ENCODE assay signal across 10 cellular contexts in the genomic region with DNA sequence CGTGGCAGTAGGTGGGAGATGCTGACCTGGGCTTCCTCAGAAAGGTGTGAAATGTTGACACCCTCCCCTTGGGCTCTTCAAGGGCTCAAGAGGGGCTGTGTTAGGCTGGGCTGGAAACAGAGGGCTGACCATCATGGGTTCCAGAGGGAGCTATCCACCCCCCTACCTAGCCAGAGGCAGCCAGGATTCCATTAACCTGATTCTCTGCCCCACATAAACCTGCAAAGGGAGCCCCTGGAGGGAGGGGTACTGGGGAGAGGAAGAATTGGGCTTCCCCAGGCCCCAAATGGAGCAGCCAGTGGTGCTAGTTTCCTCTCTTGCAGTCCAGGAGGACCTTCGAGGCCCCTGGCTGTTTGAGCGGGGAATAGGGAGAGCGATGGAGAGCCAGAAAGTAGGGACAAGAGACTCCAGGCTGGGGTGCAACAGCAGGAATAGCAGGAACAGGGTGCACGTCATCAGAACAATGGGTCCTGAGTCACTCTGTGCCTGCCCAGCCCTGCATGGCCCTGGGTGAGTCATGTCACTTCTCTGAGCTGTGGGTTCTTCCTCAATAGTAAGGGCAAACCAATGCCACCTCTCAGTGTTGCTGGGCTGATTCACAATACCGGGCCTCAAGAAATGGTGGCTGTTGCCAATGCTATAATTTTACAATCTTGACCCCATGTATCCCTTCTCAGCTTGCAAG.
DNase-seq lines count a peak whose midpoint lies in the region; ATAC-seq, FAIRE-seq and TF ChIP-seq lines count a peak whose summit lies in the region.
"Had no signal": no experiment of that assay in that cellular context is flagged by ENCODE, and none has a peak within 500 bp of the region (broad histone marks: within the 10 kb centered on the region; RNA-seq: fewer than 3 reads in every experiment).

No MANE protein-coding gene starts in this region.

- H3K27me3 ChIP-seq in K562 (ENCODE audit: control insufficient read depth in 2 of 2, insufficient read depth in 2 of 2, low read length in 2 of 2) (peaks cover 18 to 57% of the 10 kb centered on the region in 2 experiments), right atrium auricular region (no peaks in the 10 kb centered on the region)
- no peaks in the 10 kb centered on the region for H3K27me3 ChIP-seq in CD4-positive, alpha-beta memory T cell (ENCODE audit: insufficient read depth, low read length)

- TF ChIP-seq CTCF in AG10803 (conservative IDR thresholded peaks at IDR 0.05; ENCODE audit: low read length) (no peak), K562 (IDR thresholded peaks at IDR 0.05 in 2 of 3, conservative IDR thresholded peaks at IDR 0.05 in 1 of 3; ENCODE audit: insufficient read depth in 2 of 3, low read depth in 1 of 3, low read length in 3 of 3) (no peak), right atrium auricular region (IDR thresholded peaks at IDR 0.05) (no peak)

- TF ChIP-seq POLR2A in K562 (conservative IDR thresholded peaks at IDR 0.05) = no peak

- H3K9me1 ChIP-seq in K562 (ENCODE audit: control insufficient read depth, insufficient read depth, low read length) = no peaks in the 10 kb centered on the region

- POLR2A ChIA-PET in K562 (lab: Yijun Ruan, JAX) = interaction anchor here (0.6 kb wide), 1 partner anchor 156 kb away, joined by 3 read pairs; no protein-coding TSS in a partner anchor
- POLR2A ChIA-PET in CD4-positive, alpha-beta memory T cell (lab: Charles Lee; ENCODE audit: partially characterized antibody) = no interaction called here

- peaks cover 0 to 8% of the 10 kb centered on the region in 2 experiments; a peak in 1 of 5 replicates for H3K4me1 ChIP-seq in K562 (replicated peaks in 1 of 2; ENCODE audit: control insufficient read depth in 2 of 2, insufficient read depth in 2 of 2, low read length in 2 of 2)
- peaks cover 32% of the 10 kb centered on the region for H3K4me1 ChIP-seq in mesodermal cell (ENCODE audit: control insufficient read depth, insufficient read depth, low read length, poor library complexity, severe bottlenecking)
- H3K4me1 ChIP-seq in CD4-positive, alpha-beta memory T cell (ENCODE audit: insufficient read depth, low read length) = no peaks in the 10 kb centered on the region
- peaks cover 0 to 21% of the 10 kb centered on the region in 2 donors for H3K4me1 ChIP-seq in right atrium auricular region

- H3K9me3 Mint-ChIP-seq in CD4-positive, alpha-beta memory T cell = no peaks in the 10 kb centered on the region
- H3K9me3 Mint-ChIP-seq: neural crest cell had no signal

- H3K4me3 ChIP-seq in AG10803 (ENCODE audit: low read length) (no peak overlapping the region), K562 (no peak overlapping the region), mesodermal cell (ENCODE audit: extremely low read depth, insufficient read depth, low read length, poor library complexity, severe bottlenecking) (no peak overlapping the region), right atrium auricular region (no peak overlapping the region)
- no peak overlapping the region for H3K4me3 ChIP-seq in CD4-positive, alpha-beta memory T cell (ENCODE audit: low read length in 2 of 2)

- H3K27me3 Mint-ChIP-seq in CD4-positive, alpha-beta memory T cell = peaks cover 6 to 27% of the 10 kb centered on the region in 2 donors

- H3K27ac ChIP-seq in K562 (ENCODE audit: extremely low read depth, low read depth, low read length) = no peak overlapping the region
- peak overlapping the region; percentile 60 for H3K27ac ChIP-seq in mesodermal cell (ENCODE audit: low read depth, low read length, severe bottlenecking)
- no peak overlapping the region for H3K27ac ChIP-seq in CD4-positive, alpha-beta memory T cell (ENCODE audit: low read depth, low read length)
- no peak overlapping the region for H3K27ac ChIP-seq in right atrium auricular region

- intact Hi-C loops in K562 (cut with micrococcal nuclease) = no loop called here
- intact Hi-C loops in CD4-positive, alpha-beta memory T cell (cut with micrococcal nuclease) = no loop called here

- ATAC-seq in K562 = no peak

- H3K4me1 Mint-ChIP-seq in CD4-positive, alpha-beta memory T cell = no peaks in the 10 kb centered on the region

- no peak for TF ChIP-seq EP300 in K562 (IDR thresholded peaks at IDR 0.05; ENCODE audit: low read length)

- H3K4me3 Mint-ChIP-seq in CD4-positive, alpha-beta memory T cell = no peak overlapping the region
- H3K4me3 Mint-ChIP-seq: neural crest cell had no signal

- no peaks in the 10 kb centered on the region; the same call in 1 of the 2 replicates for H4K20me1 ChIP-seq in K562 (replicated peaks; ENCODE audit: control insufficient read depth, insufficient read depth, low read length)

- FAIRE-seq in HTR-8/SVneo (lab: Jason Lieb, UNC) = peak; percentile 90
- FAIRE-seq in K562 (lab: Jason Lieb, UNC) = no peak
- FAIRE-seq: colon had no signal

- H3K9me3 ChIP-seq in K562 (replicated peaks; ENCODE audit: control insufficient read depth, insufficient read depth, low read depth, low read length) = no peaks in the 10 kb centered on the region
- H3K9me3 ChIP-seq in mesodermal cell (ENCODE audit: control insufficient read depth, low read length) = no peaks in the 10 kb centered on the region
- H3K9me3 ChIP-seq in CD4-positive, alpha-beta memory T cell (ENCODE audit: control insufficient read depth in 1 of 2, low read length in 2 of 2) = no peaks in the 10 kb centered on the region
- H3K9me3 ChIP-seq in right atrium auricular region = no peaks in the 10 kb centered on the region

- no peaks in the 10 kb centered on the region for H3K36me3 Mint-ChIP-seq in CD4-positive, alpha-beta memory T cell

- H3K36me3 ChIP-seq in K562 (ENCODE audit: control insufficient read depth, insufficient read depth, low read length) = no peaks in the 10 kb centered on the region
- H3K36me3 ChIP-seq in mesodermal cell (ENCODE audit: control insufficient read depth, insufficient read depth, low read length) = no peaks in the 10 kb centered on the region
- no peaks in the 10 kb centered on the region for H3K36me3 ChIP-seq in CD4-positive, alpha-beta memory T cell (ENCODE audit: insufficient read depth, low read length)
- H3K36me3 ChIP-seq in right atrium auricular region = no peaks in the 10 kb centered on the region

- WGBS in K562 (ENCODE audit: insufficient coverage, low coverage, missing lambda C conversion rate) = 1% methylated on average over 6 of the region's 6 CpGs
- WGBS in mesodermal cell (ENCODE audit: insufficient coverage in 2 of 2), 2 experiments = 80 to 89% methylated on average over 6 of the region's 6 CpGs

- no peak overlapping the region for H3K9ac ChIP-seq in K562 (ENCODE audit: insufficient read depth in 1 of 2, low read depth in 2 of 2, low read length in 2 of 2)

- in situ Hi-C loops in K562 (cut with MboI) = no loop called here

- H2AFZ ChIP-seq in K562 (ENCODE audit: low read depth, low read length) = no peak overlapping the region

- peak; percentile 81 for DNase-seq in AG10803 (ENCODE audit: low read depth)
- DNase-seq in HTR-8/SVneo (ENCODE audit: insufficient read length, low spot score) = peak; percentile 76
- DNase-seq in K562 (ENCODE audit: extremely low read depth in 1 of 4, low spot score in 3 of 4) = no peak
- no peak for DNase-seq in NCI-H345 (lab: John Stamatoyannopoulos, UW)
- DNase-seq in CD4-positive, alpha-beta memory T cell = no peak
- no peak for DNase-seq in right atrium auricular region (ENCODE audit: low spot score)
- DNase-seq in NCI-H524 (lab: John Stamatoyannopoulos, UW) = no peak

- no peaks in the 10 kb centered on the region for H3K79me2 ChIP-seq in K562 (ENCODE audit: control insufficient read depth, insufficient read depth, low read length)

- H3K4me2 ChIP-seq in K562 (ENCODE audit: insufficient read depth, low read length) = no peak overlapping the region

- TF ChIP-seq RAD21 in K562 (CRISPR knock-in tag; conservative IDR thresholded peaks at IDR 0.05 in 1 of 2, IDR thresholded peaks at IDR 0.05 in 1 of 2) = no peak

- no peak overlapping the region for H3K27ac Mint-ChIP-seq in CD4-positive, alpha-beta memory T cell

- no TSS peak for BruUV-seq in K562 (replicated peaks; lab: Mats Ljungman, UMichigan)

- CTCF ChIA-PET in K562 (lab: Yijun Ruan, JAX; ENCODE audit: low intra/inter-chr PET ratio) = no interaction called here
- CTCF ChIA-PET in CD4-positive, alpha-beta memory T cell (lab: Charles Lee; ENCODE audit: partially characterized antibody) = no interaction called here

TF ChIP-seq in K562, 482 proteins besides CTCF, POLR2A, EP300 and RAD21:
- TF ChIP-seq, protein P1, sequence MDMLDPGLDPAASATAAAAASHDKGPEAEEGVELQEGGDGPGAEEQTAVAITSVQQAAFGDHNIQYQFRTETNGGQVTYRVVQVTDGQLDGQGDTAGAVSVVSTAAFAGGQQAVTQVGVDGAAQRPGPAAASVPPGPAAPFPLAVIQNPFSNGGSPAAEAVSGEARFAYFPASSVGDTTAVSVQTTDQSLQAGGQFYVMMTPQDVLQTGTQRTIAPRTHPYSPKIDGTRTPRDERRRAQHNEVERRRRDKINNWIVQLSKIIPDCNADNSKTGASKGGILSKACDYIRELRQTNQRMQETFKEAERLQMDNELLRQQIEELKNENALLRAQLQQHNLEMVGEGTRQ (CRISPR knock-in tag; IDR thresholded peaks at IDR 0.05) = no peak
- TF ChIP-seq, protein P2, sequence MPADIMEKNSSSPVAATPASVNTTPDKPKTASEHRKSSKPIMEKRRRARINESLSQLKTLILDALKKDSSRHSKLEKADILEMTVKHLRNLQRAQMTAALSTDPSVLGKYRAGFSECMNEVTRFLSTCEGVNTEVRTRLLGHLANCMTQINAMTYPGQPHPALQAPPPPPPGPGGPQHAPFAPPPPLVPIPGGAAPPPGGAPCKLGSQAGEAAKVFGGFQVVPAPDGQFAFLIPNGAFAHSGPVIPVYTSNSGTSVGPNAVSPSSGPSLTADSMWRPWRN (IDR thresholded peaks at IDR 0.05; ENCODE audit: low read depth) = no peak
- TF ChIP-seq JUN (IDR thresholded peaks at IDR 0.05; ENCODE audit: borderline replicate concordance, low read depth, low read length) (peak; percentile 55; the same call in 1 of the 2 replicates), JUN (CRISPR knock-in tag; IDR thresholded peaks at IDR 0.05; ENCODE audit: borderline replicate concordance) (no peak), FOSL1 (tag; conservative IDR thresholded peaks at IDR 0.05) (peak; percentile 82), JUND (IDR thresholded peaks at IDR 0.05; ENCODE audit: borderline replicate concordance, low read depth, low read length) (0 out of 2 replicates have a peak, but pooled peaks have one; percentile 10), JUND (tag; IDR thresholded peaks at IDR 0.05; ENCODE audit: borderline replicate concordance, low read depth, low read length) (no peak)
- TF ChIP-seq, protein P3, sequence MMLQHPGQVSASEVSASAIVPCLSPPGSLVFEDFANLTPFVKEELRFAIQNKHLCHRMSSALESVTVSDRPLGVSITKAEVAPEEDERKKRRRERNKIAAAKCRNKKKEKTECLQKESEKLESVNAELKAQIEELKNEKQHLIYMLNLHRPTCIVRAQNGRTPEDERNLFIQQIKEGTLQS (IDR thresholded peaks at IDR 0.05) = peak; percentile 69
- TF ChIP-seq, protein P3 (CRISPR knock-in tag; conservative IDR thresholded peaks at IDR 0.05) = no peak

Comparison
In these comparisons a context has a peak if more than half of its experiments do, and no peak if none do; other contexts are left out.
1. DNase-seq: peak in AG10803 (single experiment) and HTR-8/SVneo (single experiment); none in K562 (0 of 4), NCI-H345 (single experiment), CD4-positive, alpha-beta memory T cell (0 of 5), right atrium auricular region (single experiment) and NCI-H524 (0 of 2).